In genomic region chr3:11901286-11901875, GRCh38 we compare ENCODE assay signal across 28 cellular contexts.
"Had no signal": no experiment of that assay in that cellular context is flagged by ENCODE, and none has a peak within 500 bp of the region (broad histone marks: within the 10 kb centered on the region; RNA-seq: fewer than 3 reads in every experiment).

No MANE protein-coding gene starts in this region.

- H3K9me3 Mint-ChIP-seq: activated CD4-positive, alpha-beta memory T cell treated with anti-CD3 and anti-CD28 coated beads, Interleukin-2, amount 10 ng/mL, durations not matched to agents 7 days and 5 days; activated CD4-positive, alpha-beta T cell treated with anti-CD3 and anti-CD28 coated beads, Interleukin-2, amount 10 ng/mL, durations not matched to agents 7 days and 5 days; activated naive CD4-positive, alpha-beta T cell treated with anti-CD3 and anti-CD28 coated beads, Interleukin-2, amount 10 ng/mL, durations not matched to agents 7 days and 5 days; activated naive CD4-positive, alpha-beta T cell treated with anti-CD3 and anti-CD28 coated beads, Interleukin-2, amount 50 U/mL, for 72 hours; activated naive CD8-positive, alpha-beta T cell treated with anti-CD3 and anti-CD28 coated beads, Interleukin-2, amount 10 ng/mL, durations not matched to agents 7 days and 5 days; activated T-cell treated with anti-CD3 and anti-CD28 coated beads, Interleukin-2, amount 50 U/mL, for 24 hours; activated T-cell treated with anti-CD3 and anti-CD28 coated beads, Interleukin-2, amount 50 U/mL, for 72 hours; central memory CD8-positive, alpha-beta T cell; dendritic cell treated with granulocyte-macrophage colony-stimulating factor and Interleukin-4, amounts not matched to agents 40 ng/mL and 50 ng/mL, for 4 days; effector memory CD8-positive, alpha-beta T cell had no signal

- H3K9me3 ChIP-seq: esophagus muscularis mucosa, gastrocnemius medialis had no signal

- H3K27ac Mint-ChIP-seq: activated CD4-positive, alpha-beta memory T cell treated with anti-CD3 and anti-CD28 coated beads, Interleukin-2, amount 10 ng/mL, durations not matched to agents 7 days and 5 days; activated CD4-positive, alpha-beta T cell treated with anti-CD3 and anti-CD28 coated beads, Interleukin-2, amount 10 ng/mL, durations not matched to agents 7 days and 5 days; activated naive CD4-positive, alpha-beta T cell treated with anti-CD3 and anti-CD28 coated beads, Interleukin-2, amount 10 ng/mL, durations not matched to agents 7 days and 5 days; activated naive CD4-positive, alpha-beta T cell treated with anti-CD3 and anti-CD28 coated beads, Interleukin-2, amount 50 U/mL, for 72 hours; activated naive CD8-positive, alpha-beta T cell treated with anti-CD3 and anti-CD28 coated beads, Interleukin-2, amount 10 ng/mL, durations not matched to agents 7 days and 5 days; activated T-cell treated with anti-CD3 and anti-CD28 coated beads, Interleukin-2, amount 50 U/mL, for 24 hours; activated T-cell treated with anti-CD3 and anti-CD28 coated beads, Interleukin-2, amount 50 U/mL, for 72 hours; dendritic cell treated with granulocyte-macrophage colony-stimulating factor and Interleukin-4, amounts not matched to agents 40 ng/mL and 50 ng/mL, for 4 days; effector memory CD8-positive, alpha-beta T cell had no signal

- H3K27me3 ChIP-seq: brain microvascular endothelial cell, dorsolateral prefrontal cortex, gastrocnemius medialis had no signal

- H3K4me3 ChIP-seq: coronary artery, dorsolateral prefrontal cortex, esophagus muscularis mucosa, gastrocnemius medialis had no signal

- H3K27ac ChIP-seq: brain microvascular endothelial cell, coronary artery, dorsolateral prefrontal cortex, esophagus muscularis mucosa, foreskin keratinocyte, gastrocnemius medialis had no signal

- H3K4me3 Mint-ChIP-seq: activated CD4-positive, alpha-beta memory T cell treated with anti-CD3 and anti-CD28 coated beads, Interleukin-2, amount 10 ng/mL, durations not matched to agents 7 days and 5 days; activated CD4-positive, alpha-beta T cell treated with anti-CD3 and anti-CD28 coated beads, Interleukin-2, amount 10 ng/mL, durations not matched to agents 7 days and 5 days; activated naive CD4-positive, alpha-beta T cell treated with anti-CD3 and anti-CD28 coated beads, Interleukin-2, amount 10 ng/mL, durations not matched to agents 7 days and 5 days; activated naive CD8-positive, alpha-beta T cell treated with anti-CD3 and anti-CD28 coated beads, Interleukin-2, amount 10 ng/mL, durations not matched to agents 7 days and 5 days; activated T-cell treated with anti-CD3 and anti-CD28 coated beads, Interleukin-2, amount 50 U/mL, for 24 hours; activated T-cell treated with anti-CD3 and anti-CD28 coated beads, Interleukin-2, amount 50 U/mL, for 72 hours; central memory CD8-positive, alpha-beta T cell; dendritic cell treated with granulocyte-macrophage colony-stimulating factor and Interleukin-4, amounts not matched to agents 40 ng/mL and 50 ng/mL, for 4 days; effector memory CD8-positive, alpha-beta T cell had no signal

- H3K4me1 ChIP-seq: esophagus muscularis mucosa, foreskin keratinocyte, gastrocnemius medialis had no signal

- DNase-seq: activated CD4-positive, alpha-beta memory T cell treated with anti-CD3 and anti-CD28 coated beads, Interleukin-2, amount 10 ng/mL, durations not matched to agents 7 days and 5 days; activated CD4-positive, alpha-beta T cell treated with anti-CD3 and anti-CD28 coated beads for 4 hours; activated CD4-positive, alpha-beta T cell treated with anti-CD3 and anti-CD28 coated beads, Interleukin-2, amount 10 ng/mL, durations not matched to agents 7 days and 5 days; activated CD4-positive, alpha-beta T cell treated with anti-CD3 and anti-CD28 coated beads, Interleukin-2, amount 50 U/mL, for 4 hours; activated CD4-positive, CD25-positive, alpha-beta regulatory T cell; activated CD4-positive, CD25-positive, alpha-beta regulatory T cell treated with anti-CD3 and anti-CD28 coated beads, Interleukin-2, amount 50 U/mL, for 72 hours; activated CD8-positive, alpha-beta memory T cell treated with anti-CD3 and anti-CD28 coated beads, Interleukin-2, amount 50 U/mL, for 48 hours; activated gamma-delta T cell; activated naive CD4-positive, alpha-beta T cell; activated naive CD4-positive, alpha-beta T cell treated with anti-CD3 and anti-CD28 coated beads, Interleukin-2, amount 10 ng/mL, durations not matched to agents 7 days and 5 days; activated naive CD8-positive, alpha-beta T cell treated with anti-CD3 and anti-CD28 coated beads, Interleukin-2, amount 10 ng/mL, durations not matched to agents 7 days and 5 days; activated T-cell treated with anti-CD3 and anti-CD28 coated beads for 4 hours; activated T-cell treated with anti-CD3 and anti-CD28 coated beads, Interleukin-2, amount 50 U/mL, for 24 hours; activated T-cell treated with anti-CD3 and anti-CD28 coated beads, Interleukin-2, amount 50 U/mL, for 72 hours; anterior cingulate cortex; brain microvascular endothelial cell; dorsolateral prefrontal cortex; effector memory CD8-positive, alpha-beta T cell; erythroblast; foreskin keratinocyte; gastrocnemius medialis; glutamatergic neuron; T-helper 2 cell had no signal

- H3K36me3 ChIP-seq: brain microvascular endothelial cell, esophagus muscularis mucosa, gastrocnemius medialis had no signal

- H3K36me3 Mint-ChIP-seq: activated naive CD4-positive, alpha-beta T cell treated with anti-CD3 and anti-CD28 coated beads, Interleukin-2, amount 10 ng/mL, durations not matched to agents 7 days and 5 days; activated naive CD4-positive, alpha-beta T cell treated with anti-CD3 and anti-CD28 coated beads, Interleukin-2, amount 50 U/mL, for 72 hours; activated naive CD8-positive, alpha-beta T cell treated with anti-CD3 and anti-CD28 coated beads, Interleukin-2, amount 10 ng/mL, durations not matched to agents 7 days and 5 days had no signal

- H3K4me1 Mint-ChIP-seq: activated CD4-positive, alpha-beta memory T cell treated with anti-CD3 and anti-CD28 coated beads, Interleukin-2, amount 10 ng/mL, durations not matched to agents 7 days and 5 days; activated CD4-positive, alpha-beta T cell treated with anti-CD3 and anti-CD28 coated beads, Interleukin-2, amount 10 ng/mL, durations not matched to agents 7 days and 5 days; activated naive CD4-positive, alpha-beta T cell treated with anti-CD3 and anti-CD28 coated beads, Interleukin-2, amount 10 ng/mL, durations not matched to agents 7 days and 5 days; activated naive CD8-positive, alpha-beta T cell treated with anti-CD3 and anti-CD28 coated beads, Interleukin-2, amount 10 ng/mL, durations not matched to agents 7 days and 5 days; central memory CD8-positive, alpha-beta T cell had no signal

- ATAC-seq: activated naive CD4-positive, alpha-beta T cell treated with anti-CD3 and anti-CD28 coated beads, Interleukin-2, amount 50 U/mL, for 72 hours; activated T-cell treated with anti-CD3 and anti-CD28 coated beads, Interleukin-2, amount 50 U/mL, for 72 hours; effector memory CD8-positive, alpha-beta T cell; foreskin keratinocyte; gastrocnemius medialis had no signal
